In the genomic region with DNA sequence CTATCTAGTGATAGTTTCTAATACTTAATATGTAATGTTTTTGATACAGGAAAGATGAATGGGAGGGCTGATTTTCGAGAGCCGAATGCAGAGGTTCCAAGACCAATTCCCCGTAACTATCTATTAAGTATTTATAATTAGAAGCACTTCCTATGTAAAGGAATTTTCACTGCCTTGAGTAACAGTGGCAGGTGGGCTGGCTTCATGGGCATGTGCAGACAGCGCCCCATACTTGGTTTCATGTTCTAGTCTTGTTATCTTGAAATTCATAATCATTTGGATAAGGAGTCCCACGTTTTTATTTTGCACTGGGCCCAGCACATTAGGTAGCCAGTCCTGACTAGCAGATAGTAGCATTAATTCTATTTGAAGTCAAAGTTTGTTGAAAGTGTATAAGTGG, we compare ENCODE assay signal across 11 cellular contexts. TPM values are rescaled to one million over a fixed set of nuclear protein-coding genes. Genes with fewer than 3 reads are reported as not detected.
A peak's percentile ranks its signal among the peaks of the same experiment; 100 is the strongest.
DNase-seq lines count a peak whose midpoint lies in the region; ATAC-seq, FAIRE-seq and TF ChIP-seq lines count a peak whose summit lies in the region.
"Had no signal": no experiment of that assay in that cellular context is flagged by ENCODE, and none has a peak within 500 bp of the region (broad histone marks: within the 10 kb centered on the region; RNA-seq: fewer than 3 reads in every experiment).

No MANE protein-coding gene starts in this region.

- no peak overlapping the region for H3K18ac ChIP-seq in H1 (ENCODE audit: extremely low read depth, low read length)

- no peak overlapping the region for H2BK120ac ChIP-seq in H1 (replicated peaks; ENCODE audit: low read depth, low read length)

- no peak overlapping the region for H2BK15ac ChIP-seq in H1 (ENCODE audit: low read length)

- no peak for DNase-seq in GM23248
- DNase-seq in H1 (ENCODE audit: low read depth in 1 of 2, low spot score in 2 of 2) = no peak
- no peak for DNase-seq in NCI-H774 (lab: John Stamatoyannopoulos, UW)
- no peak for DNase-seq in pancreas
- DNase-seq: colonic mucosa, NCI-H1436 had no signal

- H3K79me1 ChIP-seq in H1 (ENCODE audit: low read depth, low read length) = 0 out of 2 replicates have a peak, but pooled peaks cover 2% of the 10 kb centered on the region

- no peak for TF ChIP-seq RAD21 in H1 (IDR thresholded peaks at IDR 0.05 in 1 of 2, conservative IDR thresholded peaks at IDR 0.05 in 1 of 2; ENCODE audit: low read depth in 2 of 2, low read length in 2 of 2)

- H3K9ac ChIP-seq in GM23248 (peak overlapping the region; percentile 98), OCI-LY1 (ENCODE audit: low read length) (no peak overlapping the region; the same call in 1 of the 2 replicates), H1 (replicated peaks in 1 of 4; ENCODE audit: extremely low read depth in 1 of 4, low read depth in 3 of 4, low read length in 3 of 4) (peak overlapping the region in 1 of 4 experiments; percentile 47; a peak in 2 of 7 replicates)

- H3K56ac ChIP-seq in H1 (replicated peaks; ENCODE audit: insufficient read length, low read depth, low read length) = no peak overlapping the region

- H3K79me2 ChIP-seq in GM23248 (ENCODE audit: insufficient read depth) (peaks cover 67% of the 10 kb centered on the region), OCI-LY1 (ENCODE audit: insufficient read depth, low read length) (peaks cover 28% of the 10 kb centered on the region), H1 (ENCODE audit: control insufficient read depth in 1 of 2, insufficient read depth in 2 of 2, low read length in 2 of 2) (peaks cover 15 to 59% of the 10 kb centered on the region in 2 experiments)

- H3K4me3 ChIP-seq in GM23248 (peak overlapping the region; percentile 94), OCI-LY1 (ENCODE audit: low read depth, low read length, poor library complexity, severe bottlenecking) (peak overlapping the region; percentile 71), H1 (ENCODE audit: extremely low read depth in 1 of 4, insufficient read depth in 2 of 4, low read depth in 3 of 4, low read length in 4 of 4) (peak overlapping the region in 3 of 4 experiments; percentile 96 to 100 (median 99); a peak in 5 of 8 replicates), neuron (ENCODE audit: low read length) (peak overlapping the region; percentile 64), pancreas (peak overlapping the region in 1 of 4 donors; percentile 85)

- peaks cover 37% of the 10 kb centered on the region for H3K36me3 ChIP-seq in GM23248 (ENCODE audit: low read depth)
- H3K36me3 ChIP-seq in OCI-LY1 (ENCODE audit: insufficient read depth, low read length) = peaks cover 50% of the 10 kb centered on the region
- peaks cover 9 to 45% (median 28%) of the 10 kb centered on the region in 4 experiments for H3K36me3 ChIP-seq in H1 (ENCODE audit: control insufficient read depth in 2 of 4, insufficient read depth in 4 of 4, low read length in 3 of 4)
- H3K36me3 ChIP-seq in neuron (ENCODE audit: insufficient read depth, low read length) = peaks cover 35% of the 10 kb centered on the region
- peaks cover 0 to 17% (median 13%) of the 10 kb centered on the region in 3 donors for H3K36me3 ChIP-seq in pancreas
- H3K36me3 ChIP-seq: colonic mucosa had no signal

- H3K27me3 ChIP-seq in GM23248 (replicated peaks; ENCODE audit: insufficient read depth) (no peaks in the 10 kb centered on the region), OCI-LY1 (ENCODE audit: insufficient read depth, low read length) (no peaks in the 10 kb centered on the region), H1 (replicated peaks in 1 of 4; ENCODE audit: control insufficient read depth in 3 of 4, extremely low read depth in 1 of 4, insufficient read depth in 3 of 4, low read length in 3 of 4) (no peaks in the 10 kb centered on the region; a peak in 1 of 7 replicates), neuron (ENCODE audit: insufficient read depth, low read length) (no peaks in the 10 kb centered on the region), pancreas (no peaks in the 10 kb centered on the region)
- H3K27me3 ChIP-seq: colonic mucosa had no signal

- no peak overlapping the region; the same call in 1 of the 2 replicates for H4K8ac ChIP-seq in H1 (ENCODE audit: extremely low read depth, insufficient read depth, low read length)

- POLR2A ChIA-PET in H1 (lab: Charles Lee; ENCODE audit: partially characterized antibody) = interaction anchor here (1.3 to 13.0 kb wide), 5 partner anchors 15 to 135 kb away, joined by 3 to 113 read pairs (median 10); partner anchors contain the start of gene OCIAD2

- CTCF ChIA-PET in H1 (lab: Charles Lee; ENCODE audit: partially characterized antibody) = no interaction called here

- H3K14ac ChIP-seq in H1 (ENCODE audit: insufficient read length) = no peak overlapping the region

- no peaks in the 10 kb centered on the region for H3K9me2 ChIP-seq in GM23248 (ENCODE audit: insufficient read depth)
- no peaks in the 10 kb centered on the region for H3K9me2 ChIP-seq in OCI-LY1 (ENCODE audit: low read depth, low read length)

- no peak overlapping the region for H3K27ac ChIP-seq in GM23248
- no peak overlapping the region for H3K27ac ChIP-seq in OCI-LY1 (ENCODE audit: low read depth, low read length, poor library complexity, severe bottlenecking)
- H3K27ac ChIP-seq in H1 (ENCODE audit: low read depth, low read length) = no peak overlapping the region
- H3K27ac ChIP-seq in pancreas = no peak overlapping the region

- H3K4me2 ChIP-seq in GM23248 (ENCODE audit: unreplicated experiment) (peak overlapping the region; percentile 99), OCI-LY1 (ENCODE audit: low read length) (peak overlapping the region; percentile 78), H1 (ENCODE audit: insufficient read depth in 1 of 2, low read depth in 2 of 2, low read length in 2 of 2) (peak overlapping the region; percentile 36 to 73)

- H4K91ac ChIP-seq in H1 (replicated peaks; ENCODE audit: insufficient read length, low read length) = no peak overlapping the region

- no peak overlapping the region for H2AK5ac ChIP-seq in H1 (ENCODE audit: low read depth, low read length)

- in situ Hi-C loops in GM23248 (cut with MboI) = loop anchor here (25.0 kb wide), 1 partner anchor 105 kb away; no protein-coding TSS in a partner anchor

- no peak overlapping the region for H2BK5ac ChIP-seq in H1 (ENCODE audit: low read depth, low read length)

- H2BK20ac ChIP-seq in H1 (ENCODE audit: low read length) = no peak overlapping the region

- H3K9me3 ChIP-seq in GM23248 (ENCODE audit: low read depth) (no peaks in the 10 kb centered on the region), OCI-LY1 (ENCODE audit: low read length) (no peaks in the 10 kb centered on the region), H1 (ENCODE audit: insufficient read depth in 2 of 2, low read depth in 1 of 2, low read length in 1 of 2) (no peaks in the 10 kb centered on the region), neuron (ENCODE audit: low read length) (no peaks in the 10 kb centered on the region), pancreas (no peaks in the 10 kb centered on the region)
- H3K9me3 ChIP-seq: colonic mucosa had no signal

- H2BK12ac ChIP-seq in H1 (ENCODE audit: low read depth, low read length) = no peak overlapping the region

- 0 out of 2 replicates have a peak, but pooled peaks cover 2% of the 10 kb centered on the region for H3K23me2 ChIP-seq in H1 (ENCODE audit: low read depth, low read length)

- H4K5ac ChIP-seq in H1 (ENCODE audit: insufficient read length, low read depth, low read length) = no peak overlapping the region

- no peak overlapping the region for H3K23ac ChIP-seq in H1 (ENCODE audit: insufficient read length)

- no peak overlapping the region for H2AFZ ChIP-seq in GM23248
- no peak overlapping the region for H2AFZ ChIP-seq in OCI-LY1 (ENCODE audit: low read length)
- no peak overlapping the region for H2AFZ ChIP-seq in H1 (ENCODE audit: low read length)
- no peak overlapping the region for H2AFZ ChIP-seq in neuron (ENCODE audit: low read depth, low read length)

- H3F3A ChIP-seq in GM23248 (ENCODE audit: insufficient read depth) = no peaks in the 10 kb centered on the region
- no peaks in the 10 kb centered on the region for H3F3A ChIP-seq in OCI-LY1 (ENCODE audit: insufficient read depth, low read length)

- no peak for FAIRE-seq in H1 (lab: Jason Lieb, UNC)
- no peak for FAIRE-seq in pancreas (lab: Jason Lieb, UNC)
- FAIRE-seq: TTC549 had no signal

- WGBS in GM23248 (ENCODE audit: low coverage in 1 of 2, low lambda C conversion rate in 2 of 2, missing lambda C conversion rate in 2 of 2), 2 experiments = 80 to 81% methylated on average over 5 of the region's 5 CpGs
- WGBS in H1 (ENCODE audit: extremely low coverage in 1 of 2, insufficient coverage in 1 of 2, insufficient read length in 1 of 2, insufficient replicate concordance in 2 of 2, low coverage in 1 of 2, low lambda C conversion rate in 2 of 2, missing lambda C conversion rate in 1 of 2), 2 experiments = 94% methylated on average over 5 of the region's 5 CpGs; no CpG with 5 or more reads in 1 of the 2 experiments
- WGBS in pancreas, 2 donors = 73 to 77% methylated on average over 5 of the region's 5 CpGs

- ATAC-seq in pancreas (no peak), GM21825 (IDR thresholded peaks at IDR 0.05; ENCODE audit: unreplicated experiment) (no peak), GM21576 (IDR thresholded peaks at IDR 0.05; ENCODE audit: unreplicated experiment) (no peak)

- TF ChIP-seq CTCF in OCI-LY1 (IDR thresholded peaks at IDR 0.05; ENCODE audit: low read length) = no peak
- no peak for TF ChIP-seq CTCF in H1 (IDR thresholded peaks at IDR 0.05; ENCODE audit: control extremely low read depth in 1 of 3, insufficient read depth in 1 of 3, low read depth in 1 of 3, low read length in 3 of 3)
- no peak for TF ChIP-seq CTCF in pancreas (IDR thresholded peaks at IDR 0.05)

- intact Hi-C loops in pancreas (cut with DNase I) = no loop called here

- no peak overlapping the region for H3K4ac ChIP-seq in H1 (replicated peaks; ENCODE audit: insufficient read length, low read depth, low read length)

- H3K4me1 ChIP-seq in GM23248 (ENCODE audit: insufficient read depth) (peaks cover 18% of the 10 kb centered on the region), OCI-LY1 (ENCODE audit: insufficient read depth, low read length, severe bottlenecking) (peaks cover 19% of the 10 kb centered on the region), H1 (replicated peaks in 1 of 4; ENCODE audit: control insufficient read depth in 3 of 4, insufficient read depth in 4 of 4, low read length in 3 of 4) (peaks cover 0 to 3% (median 1%) of the 10 kb centered on the region in 4 experiments; a peak in 2 of 7 replicates), neuron (ENCODE audit: insufficient read depth, low read length) (peaks cover 10% of the 10 kb centered on the region), pancreas (peaks cover 3 to 13% (median 10%) of the 10 kb centered on the region in 3 donors)
- H3K4me1 ChIP-seq: colonic mucosa had no signal

- H4K20me1 ChIP-seq in GM23248 (ENCODE audit: insufficient read depth) = no peaks in the 10 kb centered on the region
- H4K20me1 ChIP-seq in OCI-LY1 (ENCODE audit: insufficient read depth, low read length) = no peaks in the 10 kb centered on the region
- H4K20me1 ChIP-seq in H1 (replicated peaks in 1 of 2; ENCODE audit: control insufficient read depth in 1 of 2, insufficient read depth in 2 of 2, low read length in 2 of 2) = peaks cover 0 to under 1% of the 10 kb centered on the region in 2 experiments

- TF ChIP-seq EP300 in H1 (IDR thresholded peaks at IDR 0.05; ENCODE audit: borderline replicate concordance in 1 of 2, low read depth in 2 of 2, low read length in 2 of 2) = no peak

- TF ChIP-seq POLR2A in H1 (IDR thresholded peaks at IDR 0.05; ENCODE audit: control extremely low read depth in 1 of 2, low read depth in 2 of 2, low read length in 2 of 2) = no peak

RNA-seq across cellular contexts. Expression of gene OCIAD1, which starts 1.7 kb away (rescaled TPM):
- total RNA-seq in GM23248 (2014; rRNA removed; shearing (Covaris generic)) = 88.9 and 147 TPM in 2 replicates
- polyA plus RNA-seq in GM23248 (2016; fragmentation: Nextera tagmentation; extraction: Ambion mirVana) = 151 and 157 TPM in 2 replicates
- 156 and 163 TPM in 2 replicates for total RNA-seq in H1 (2021; fragmentation: NEBNext Ultra II Directional; extraction: Animal tissue kit (Norgen Biotek cat#: 25700))
- 54.7 and 79.9 TPM in 2 replicates for polyA plus RNA-seq in H1 (2011; rRNA removed)
- 113 TPM for polyA plus RNA-seq in H1 (2011; cell fraction: cytosol; rRNA removed)
- 67.8 TPM for polyA plus RNA-seq in H1 (2011; cell fraction: nucleus; rRNA removed)
- polyA plus RNA-seq in H1 (2012, experiment 1 of 2) = 110 to 176 TPM (median 124 TPM) in 4 replicates
- 55.6 TPM for polyA plus RNA-seq in H1 (2012, experiment 2 of 2)
- 225 TPM for polyA plus RNA-seq in H1 (2013, experiment 1 of 2)
- 277 TPM for polyA plus RNA-seq in H1 (2013, experiment 2 of 2)
- polyA minus RNA-seq in H1 (2011; rRNA and poly(A)+ RNA removed) = 64.4 and 74.3 TPM in 2 replicates
- 60.3 TPM for polyA minus RNA-seq in H1 (2011; cell fraction: cytosol; rRNA and poly(A)+ RNA removed)
- 126 TPM for polyA minus RNA-seq in H1 (2011; cell fraction: nucleus; rRNA and poly(A)+ RNA removed)
- 10 to 100 TPM; 50.9 to 66.5 (median 59.2) TPM for total RNA-seq in pancreas
- polyA plus RNA-seq in pancreas = 100 to 1,000 TPM in 1 of 2 donors, 10 to 100 TPM in 1; 54.9 to 113 TPM

RNA-seq across cellular contexts. Expression of gene FRYL, which starts 52.5 kb away (rescaled TPM):
- 28.4 and 34.7 TPM in 2 replicates for total RNA-seq in GM23248 (2014; rRNA removed; shearing (Covaris generic))
- 12.4 and 16.6 TPM in 2 replicates for polyA plus RNA-seq in GM23248 (2016; fragmentation: Nextera tagmentation; extraction: Ambion mirVana)
- 36.5 and 36.8 TPM in 2 replicates for total RNA-seq in H1 (2021; fragmentation: NEBNext Ultra II Directional; extraction: Animal tissue kit (Norgen Biotek cat#: 25700))
- polyA plus RNA-seq in H1 (2011; rRNA removed) = 5.7 and 8.0 TPM in 2 replicates
- polyA plus RNA-seq in H1 (2011; cell fraction: cytosol; rRNA removed) = 9.6 TPM
- 20.9 TPM for polyA plus RNA-seq in H1 (2011; cell fraction: nucleus; rRNA removed)
- polyA plus RNA-seq in H1 (2012, experiment 1 of 2) = 10.5 to 15.9 TPM (median 13.5 TPM) in 4 replicates
- polyA plus RNA-seq in H1 (2012, experiment 2 of 2) = 0.49 TPM
- polyA plus RNA-seq in H1 (2013, experiment 1 of 2) = 10.3 TPM
- polyA plus RNA-seq in H1 (2013, experiment 2 of 2) = 9.1 TPM
- 63.8 and 77.1 TPM in 2 replicates for polyA minus RNA-seq in H1 (2011; rRNA and poly(A)+ RNA removed)
- polyA minus RNA-seq in H1 (2011; cell fraction: cytosol; rRNA and poly(A)+ RNA removed) = 36.2 TPM
- 179 TPM for polyA minus RNA-seq in H1 (2011; cell fraction: nucleus; rRNA and poly(A)+ RNA removed)
- total RNA-seq in pancreas = 10 to 100 TPM; 18.1 to 38.7 (median 21.9) TPM
- polyA plus RNA-seq in pancreas = 10 to 100 TPM in 1 of 2 donors, 1 to 10 TPM in 1; 9.1 to 17.2 TPM
